Comparison of ENCODE assay signal across 8 cellular contexts in genomic region chr19:10568826-10569651, GRCh38. TPM values are rescaled to one million over a fixed set of nuclear protein-coding genes. Genes with fewer than 3 reads are reported as not detected.
DNase-seq lines count a peak whose midpoint lies in the region; ATAC-seq and TF ChIP-seq lines count a peak whose summit lies in the region.

TSS of gene CDKN2D (minus strand) at chr19:10568979. CDS start at chr19:10568653, 326 bp downstream.

- H3K27ac ChIP-seq in RWPE2 (ENCODE audit: poor library complexity, severe bottlenecking), result peak within 1 kb of the TSS; percentile 80

- no peaks in the 10 kb centered on the region for H3K9me3 ChIP-seq in RWPE2 (ENCODE audit: severe bottlenecking)

- no peak for TF ChIP-seq CTCF in RWPE2 (IDR thresholded peaks at IDR 0.05; ENCODE audit: poor library complexity, severe bottlenecking)

- peaks cover 41% of the 10 kb centered on the region for H3K4me1 Mint-ChIP-seq in activated T-helper 2 cell treated with anti-CD3 and anti-CD28 coated beads, Interferon-gamma antibody, Interleukin-2, Interleukin-4, amounts not matched to agents 10 μg/mL and 5 μg/mL and 100 μg/mL, durations not matched to agents 14 hours and 24 hours and 36 hours (ENCODE audit: low read depth)
- peaks cover 52 to 54% of the 10 kb centered on the region in 2 donors for H3K4me1 Mint-ChIP-seq in natural killer cell treated with Interleukin-12 subunit alpha and Interleukin-12 subunit beta and Interleukin-15 and Interleukin-18, amount 100 ng/mL, for 72 hours (ENCODE audit: low read depth in 2 of 2)

- ATAC-seq in RWPE2 (ENCODE audit: low read depth), result peak; percentile 89
- ATAC-seq in natural killer cell treated with Interleukin-12 subunit alpha and Interleukin-12 subunit beta and Interleukin-15 and Interleukin-18, amount 100 ng/mL, for 72 hours, result peak; percentile 86 to 88
- ATAC-seq in stimulated activated naive CD8-positive, alpha-beta T cell treated with anti-CD3 and anti-CD28 coated beads, Interleukin-15, Interleukin-2, amounts not matched to agents 100 U/mL and 50 U/mL, for 24 hours, result peak; percentile 80

- H3K27ac Mint-ChIP-seq in activated T-helper 2 cell treated with anti-CD3 and anti-CD28 coated beads, Interferon-gamma antibody, Interleukin-2, Interleukin-4, amounts not matched to agents 10 μg/mL and 5 μg/mL and 100 μg/mL, durations not matched to agents 14 hours and 24 hours and 36 hours, result peak within 1 kb of the TSS; percentile 97
- peak within 1 kb of the TSS; percentile 98 to 100 for H3K27ac Mint-ChIP-seq in natural killer cell treated with Interleukin-12 subunit alpha and Interleukin-12 subunit beta and Interleukin-15 and Interleukin-18, amount 100 ng/mL, for 72 hours

- H3K27me3 Mint-ChIP-seq in activated T-helper 2 cell treated with anti-CD3 and anti-CD28 coated beads, Interferon-gamma antibody, Interleukin-2, Interleukin-4, amounts not matched to agents 10 μg/mL and 5 μg/mL and 100 μg/mL, durations not matched to agents 14 hours and 24 hours and 36 hours (ENCODE audit: low read depth), result no peaks in the 10 kb centered on the region
- no peaks in the 10 kb centered on the region for H3K27me3 Mint-ChIP-seq in natural killer cell treated with Interleukin-12 subunit alpha and Interleukin-12 subunit beta and Interleukin-15 and Interleukin-18, amount 100 ng/mL, for 72 hours

- peak within 1 kb of the TSS; percentile 94 for H3K4me3 Mint-ChIP-seq in activated T-helper 2 cell treated with anti-CD3 and anti-CD28 coated beads, Interferon-gamma antibody, Interleukin-2, Interleukin-4, amounts not matched to agents 10 μg/mL and 5 μg/mL and 100 μg/mL, durations not matched to agents 14 hours and 24 hours and 36 hours (ENCODE audit: low read depth)
- H3K4me3 Mint-ChIP-seq in natural killer cell treated with Interleukin-12 subunit alpha and Interleukin-12 subunit beta and Interleukin-15 and Interleukin-18, amount 100 ng/mL, for 72 hours, result peak within 1 kb of the TSS; percentile 93

- H3K9me3 Mint-ChIP-seq in activated T-helper 2 cell treated with anti-CD3 and anti-CD28 coated beads, Interferon-gamma antibody, Interleukin-2, Interleukin-4, amounts not matched to agents 10 μg/mL and 5 μg/mL and 100 μg/mL, durations not matched to agents 14 hours and 24 hours and 36 hours, result no peaks in the 10 kb centered on the region
- H3K9me3 Mint-ChIP-seq in natural killer cell treated with Interleukin-12 subunit alpha and Interleukin-12 subunit beta and Interleukin-15 and Interleukin-18, amount 100 ng/mL, for 72 hours, result no peaks in the 10 kb centered on the region

- peaks cover 32% of the 10 kb centered on the region for H3K36me3 Mint-ChIP-seq in activated T-helper 2 cell treated with anti-CD3 and anti-CD28 coated beads, Interferon-gamma antibody, Interleukin-2, Interleukin-4, amounts not matched to agents 10 μg/mL and 5 μg/mL and 100 μg/mL, durations not matched to agents 14 hours and 24 hours and 36 hours (ENCODE audit: low read depth)
- no peaks in the 10 kb centered on the region for H3K36me3 Mint-ChIP-seq in natural killer cell treated with Interleukin-12 subunit alpha and Interleukin-12 subunit beta and Interleukin-15 and Interleukin-18, amount 100 ng/mL, for 72 hours

- peak within 1 kb of the TSS; percentile 56 for H3K4me3 ChIP-seq in RWPE2 (ENCODE audit: severe bottlenecking)

- DNase-seq in EL (peak; percentile 99), H4 (ENCODE audit: low spot score) (peak; percentile 98), LoVo (ENCODE audit: low spot score) (peak; percentile 99), RWPE2 (ENCODE audit: low spot score) (peak; percentile 99), fibroblast of peridontal ligament (ENCODE audit: extremely low read depth) (peak; percentile 99)
- peak; percentile 100 for DNase-seq in activated T-helper 2 cell treated with anti-CD3 and anti-CD28 coated beads, Interferon-gamma antibody, Interleukin-2, Interleukin-4, amounts not matched to agents 10 μg/mL and 5 μg/mL and 100 μg/mL, durations not matched to agents 14 hours and 24 hours and 36 hours (ENCODE audit: low spot score)
- peak; percentile 100 for DNase-seq in natural killer cell treated with Interleukin-12 subunit alpha and Interleukin-12 subunit beta and Interleukin-15 and Interleukin-18, amount 100 ng/mL, for 72 hours (ENCODE audit: low spot score)
- peak; percentile 100 for DNase-seq in stimulated activated naive CD8-positive, alpha-beta T cell treated with anti-CD3 and anti-CD28 coated beads, Interleukin-15, Interleukin-2, amounts not matched to agents 100 U/mL and 50 U/mL, for 24 hours

- intact Hi-C loops in activated T-helper 2 cell treated with anti-CD3 and anti-CD28 coated beads, Interferon-gamma antibody, Interleukin-2, Interleukin-4, amounts not matched to agents 10 μg/mL and 5 μg/mL and 100 μg/mL, durations not matched to agents 14 hours and 24 hours and 36 hours (cut with micrococcal nuclease), result loop anchor here (1.0 to 5.0 kb wide), 5 partner anchors 26 to 188 kb away; partner anchors contain the start of genes ATG4D and KEAP1

- 0 out of 2 replicates have a peak, but pooled peaks cover 3% of the 10 kb centered on the region for H3K36me3 ChIP-seq in RWPE2 (ENCODE audit: low read depth)

- H3K27me3 ChIP-seq in RWPE2 (ENCODE audit: insufficient read depth, poor library complexity, severe bottlenecking), result no peaks in the 10 kb centered on the region

- peaks cover 4% of the 10 kb centered on the region for H3K4me1 ChIP-seq in RWPE2 (ENCODE audit: insufficient read depth, poor library complexity, severe bottlenecking)

RNA-seq across cellular contexts. Expression of gene CDKN2D, which starts in this region (rescaled TPM):
- 3.2 and 5.2 TPM in 2 replicates for total RNA-seq in H4 (2014; rRNA removed; shearing (Covaris generic))
- 45.9 and 46.9 TPM in 2 replicates for total RNA-seq in activated T-helper 2 cell treated with anti-CD3 and anti-CD28 coated beads, Interferon-gamma antibody, Interleukin-2, Interleukin-4, amounts not matched to agents 10 μg/mL and 5 μg/mL and 100 μg/mL, durations not matched to agents 14 hours and 24 hours and 36 hours
- 10 to 100 TPM; 28.0 to 33.9 TPM for total RNA-seq in natural killer cell treated with Interleukin-12 subunit alpha and Interleukin-12 subunit beta and Interleukin-15 and Interleukin-18, amount 100 ng/mL, for 72 hours

Comparison
In these comparisons a context has a peak if more than half of its experiments do, and no peak if none do; other contexts are left out.
1. Peak in every context shown above with its lines: DNase-seq, ATAC-seq, H3K4me3 ChIP-seq and H3K27ac ChIP-seq.